Comparison of ENCODE assay signal across 8 cellular contexts in genomic region chr3:51955893-51956770, GRCh38.
DNase-seq lines count a peak whose midpoint lies in the region; ATAC-seq and TF ChIP-seq lines count a peak whose summit lies in the region.

No MANE protein-coding gene starts in this region.

- no peak for DNase-seq in AG10803 (ENCODE audit: low read depth)
- peak; percentile 56 for DNase-seq in activated naive CD4-positive, alpha-beta T cell treated with anti-CD3 and anti-CD28 coated beads, Interleukin-2, amount 50 U/mL, for 16 hours
- peak; percentile 59 for DNase-seq in germinal center (ENCODE audit: low spot score)
- peak in 45 of 56 donors; percentile 24 to 80 (median 63) for DNase-seq in nucleus accumbens (lab: John Stamatoyannopoulos, UW)
- no peak for DNase-seq in NCI-H187 treated with DMSO at 0.1 percent for 48 hours (lab: John Stamatoyannopoulos, UW)

- no peak overlapping the region for H3K4me3 ChIP-seq in AG10803 (ENCODE audit: low read length)

- peak; percentile 45 for ATAC-seq in HG02798 (IDR thresholded peaks at IDR 0.05; ENCODE audit: poor library complexity, unreplicated experiment)
- no peak for ATAC-seq in HG03460 (IDR thresholded peaks at IDR 0.05; ENCODE audit: unreplicated experiment)
- ATAC-seq in GM21528 (IDR thresholded peaks at IDR 0.05; ENCODE audit: low FRiP score, unreplicated experiment): no peak

- peak; percentile 36 for TF ChIP-seq CTCF in AG10803 (conservative IDR thresholded peaks at IDR 0.05; ENCODE audit: low read length)

Comparison
In these comparisons a context has a peak if more than half of its experiments do, and no peak if none do; other contexts are left out.
1. DNase-seq: peak in activated naive CD4-positive, alpha-beta T cell treated with anti-CD3 and anti-CD28 coated beads, Interleukin-2, amount 50 U/mL, for 16 hours (single experiment), germinal center (single experiment) and nucleus accumbens (45 of 56); none in AG10803 (single experiment) and NCI-H187 treated with DMSO at 0.1 percent for 48 hours (single experiment).